In the genomic region with DNA sequence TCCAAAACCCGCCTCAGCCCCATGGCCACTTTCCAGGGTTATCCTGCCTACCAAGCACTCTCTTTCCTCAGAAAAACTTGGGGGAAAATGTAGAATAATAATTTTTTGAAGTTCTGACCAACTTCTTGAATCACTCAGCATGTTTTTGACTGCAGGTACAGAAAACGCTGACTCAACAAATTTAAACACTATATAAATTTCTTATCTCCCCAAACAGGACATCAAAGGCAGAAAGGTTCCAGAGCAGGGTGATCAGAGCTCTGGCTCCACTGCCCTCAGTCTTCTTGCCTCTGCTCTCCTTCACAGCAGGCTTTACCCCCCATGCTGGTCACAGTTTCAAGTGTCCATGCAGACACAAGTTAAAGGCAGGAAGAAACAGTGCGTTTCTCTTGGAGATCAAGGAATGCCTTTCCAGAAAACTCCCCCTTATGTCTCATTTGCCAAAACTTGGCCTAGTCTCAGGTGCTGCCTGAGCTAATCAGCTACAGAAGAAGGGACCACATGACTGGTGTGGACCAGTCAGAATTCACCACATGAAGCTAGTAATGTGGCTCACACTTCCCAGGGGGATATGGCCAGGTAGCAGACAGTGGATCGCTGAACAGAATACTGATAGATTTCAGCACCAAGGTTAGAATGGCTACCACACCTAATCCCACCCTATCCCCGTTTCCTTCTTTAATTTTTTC, we compare ENCODE assay signal across 1 cellular context.
TF ChIP-seq lines count a peak whose summit lies in the region.

No MANE protein-coding gene starts in this region.

TF ChIP-seq in GM23338, 12 proteins besides CTCF, POLR2A, EP300 and RAD21 (continued from another document):
- TF ChIP-seq, protein P1, sequence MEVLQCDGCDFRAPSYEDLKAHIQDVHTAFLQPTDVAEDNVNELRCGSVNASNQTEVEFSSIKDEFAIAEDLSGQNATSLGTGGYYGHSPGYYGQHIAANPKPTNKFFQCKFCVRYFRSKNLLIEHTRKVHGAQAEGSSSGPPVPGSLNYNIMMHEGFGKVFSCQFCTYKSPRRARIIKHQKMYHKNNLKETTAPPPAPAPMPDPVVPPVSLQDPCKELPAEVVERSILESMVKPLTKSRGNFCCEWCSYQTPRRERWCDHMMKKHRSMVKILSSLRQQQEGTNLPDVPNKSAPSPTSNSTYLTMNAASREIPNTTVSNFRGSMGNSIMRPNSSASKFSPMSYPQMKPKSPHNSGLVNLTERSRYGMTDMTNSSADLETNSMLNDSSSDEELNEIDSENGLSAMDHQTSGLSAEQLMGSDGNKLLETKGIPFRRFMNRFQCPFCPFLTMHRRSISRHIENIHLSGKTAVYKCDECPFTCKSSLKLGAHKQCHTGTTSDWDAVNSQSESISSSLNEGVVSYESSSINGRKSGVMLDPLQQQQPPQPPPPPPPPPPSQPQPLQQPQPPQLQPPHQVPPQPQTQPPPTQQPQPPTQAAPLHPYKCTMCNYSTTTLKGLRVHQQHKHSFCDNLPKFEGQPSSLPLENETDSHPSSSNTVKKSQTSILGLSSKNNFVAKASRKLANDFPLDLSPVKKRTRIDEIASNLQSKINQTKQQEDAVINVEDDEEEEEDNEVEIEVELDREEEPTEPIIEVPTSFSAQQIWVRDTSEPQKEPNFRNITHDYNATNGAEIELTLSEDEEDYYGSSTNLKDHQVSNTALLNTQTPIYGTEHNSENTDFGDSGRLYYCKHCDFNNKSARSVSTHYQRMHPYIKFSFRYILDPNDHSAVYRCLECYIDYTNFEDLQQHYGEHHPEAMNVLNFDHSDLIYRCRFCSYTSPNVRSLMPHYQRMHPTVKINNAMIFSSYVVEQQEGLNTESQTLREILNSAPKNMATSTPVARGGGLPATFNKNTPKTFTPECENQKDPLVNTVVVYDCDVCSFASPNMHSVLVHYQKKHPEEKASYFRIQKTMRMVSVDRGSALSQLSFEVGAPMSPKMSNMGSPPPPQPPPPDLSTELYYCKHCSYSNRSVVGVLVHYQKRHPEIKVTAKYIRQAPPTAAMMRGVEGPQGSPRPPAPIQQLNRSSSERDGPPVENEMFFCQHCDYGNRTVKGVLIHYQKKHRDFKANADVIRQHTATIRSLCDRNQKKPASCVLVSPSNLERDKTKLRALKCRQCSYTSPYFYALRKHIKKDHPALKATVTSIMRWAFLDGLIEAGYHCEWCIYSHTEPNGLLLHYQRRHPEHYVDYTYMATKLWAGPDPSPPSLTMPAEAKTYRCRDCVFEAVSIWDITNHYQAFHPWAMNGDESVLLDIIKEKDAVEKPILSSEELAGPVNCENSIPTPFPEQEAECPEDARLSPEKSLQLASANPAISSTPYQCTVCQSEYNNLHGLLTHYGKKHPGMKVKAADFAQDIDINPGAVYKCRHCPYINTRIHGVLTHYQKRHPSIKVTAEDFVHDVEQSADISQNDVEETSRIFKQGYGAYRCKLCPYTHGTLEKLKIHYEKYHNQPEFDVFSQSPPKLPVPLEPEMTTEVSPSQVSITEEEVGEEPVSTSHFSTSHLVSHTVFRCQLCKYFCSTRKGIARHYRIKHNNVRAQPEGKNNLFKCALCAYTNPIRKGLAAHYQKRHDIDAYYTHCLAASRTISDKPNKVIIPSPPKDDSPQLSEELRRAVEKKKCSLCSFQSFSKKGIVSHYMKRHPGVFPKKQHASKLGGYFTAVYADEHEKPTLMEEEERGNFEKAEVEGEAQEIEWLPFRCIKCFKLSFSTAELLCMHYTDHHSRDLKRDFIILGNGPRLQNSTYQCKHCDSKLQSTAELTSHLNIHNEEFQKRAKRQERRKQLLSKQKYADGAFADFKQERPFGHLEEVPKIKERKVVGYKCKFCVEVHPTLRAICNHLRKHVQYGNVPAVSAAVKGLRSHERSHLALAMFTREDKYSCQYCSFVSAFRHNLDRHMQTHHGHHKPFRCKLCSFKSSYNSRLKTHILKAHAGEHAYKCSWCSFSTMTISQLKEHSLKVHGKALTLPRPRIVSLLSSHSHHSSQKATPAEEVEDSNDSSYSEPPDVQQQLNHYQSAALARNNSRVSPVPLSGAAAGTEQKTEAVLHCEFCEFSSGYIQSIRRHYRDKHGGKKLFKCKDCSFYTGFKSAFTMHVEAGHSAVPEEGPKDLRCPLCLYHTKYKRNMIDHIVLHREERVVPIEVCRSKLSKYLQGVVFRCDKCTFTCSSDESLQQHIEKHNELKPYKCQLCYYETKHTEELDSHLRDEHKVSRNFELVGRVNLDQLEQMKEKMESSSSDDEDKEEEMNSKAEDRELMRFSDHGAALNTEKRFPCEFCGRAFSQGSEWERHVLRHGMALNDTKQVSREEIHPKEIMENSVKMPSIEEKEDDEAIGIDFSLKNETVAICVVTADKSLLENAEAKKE (CRISPR knock-in tag; IDR thresholded peaks at IDR 0.05), result no peak
- no peak for TF ChIP-seq NANOG (IDR thresholded peaks at IDR 0.05; ENCODE audit: borderline replicate concordance)
- TF ChIP-seq EZH2 (IDR thresholded peaks at IDR 0.05; ENCODE audit: low read depth, unreplicated experiment), result no peak
- no peak for TF ChIP-seq ZNF114 (CRISPR knock-in tag; IDR thresholded peaks at IDR 0.05)
- TF ChIP-seq, protein P2, sequence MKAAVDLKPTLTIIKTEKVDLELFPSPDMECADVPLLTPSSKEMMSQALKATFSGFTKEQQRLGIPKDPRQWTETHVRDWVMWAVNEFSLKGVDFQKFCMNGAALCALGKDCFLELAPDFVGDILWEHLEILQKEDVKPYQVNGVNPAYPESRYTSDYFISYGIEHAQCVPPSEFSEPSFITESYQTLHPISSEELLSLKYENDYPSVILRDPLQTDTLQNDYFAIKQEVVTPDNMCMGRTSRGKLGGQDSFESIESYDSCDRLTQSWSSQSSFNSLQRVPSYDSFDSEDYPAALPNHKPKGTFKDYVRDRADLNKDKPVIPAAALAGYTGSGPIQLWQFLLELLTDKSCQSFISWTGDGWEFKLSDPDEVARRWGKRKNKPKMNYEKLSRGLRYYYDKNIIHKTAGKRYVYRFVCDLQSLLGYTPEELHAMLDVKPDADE (IDR thresholded peaks at IDR 0.05), result no peak
- no peak for TF ChIP-seq ZNF331 (CRISPR knock-in tag; IDR thresholded peaks at IDR 0.05; ENCODE audit: low read depth)
- TF ChIP-seq POLR2AphosphoS5 (IDR thresholded peaks at IDR 0.05; ENCODE audit: low read depth), result no peak
TF ChIP-seq in GM23338: peak in this region for 0.
